ENCODE assay signal across 31 cellular contexts in genomic region chr5:174058433-174059122, GRCh38. TPM values are rescaled to one million over a fixed set of nuclear protein-coding genes. Genes with fewer than 3 reads are reported as not detected.
"Had no signal": no experiment of that assay in that cellular context is flagged by ENCODE, and none has a peak within 500 bp of the region (broad histone marks: within the 10 kb centered on the region; RNA-seq: fewer than 3 reads in every experiment).

No MANE protein-coding gene starts in this region.

- H3K4me2 ChIP-seq: PC-9, SK-N-SH had no signal

- H2AFZ ChIP-seq: PC-9 had no signal

- H3K4me3 ChIP-seq: PC-9, SJSA1 had no signal

- H3K9me2 ChIP-seq: SK-N-SH had no signal

- DNase-seq: Karpas-422, KG1, NCI-H1048, NCI-H1092 treated with DMSO at 0.1 percent for 48 hours, NCI-H1417 treated with DMSO at 0.1 percent for 48 hours, NCI-H1436 treated with DMSO at 0.1 percent for 48 hours, NCI-H1694 treated with DMSO at 0.1 percent for 48 hours, NCI-H187 treated with DMSO at 0.1 percent for 48 hours, NCI-H2029, NCI-H2081, NCI-H2171 treated with DMSO at 0.1 percent for 48 hours, NCI-H226, NCI-H446 treated with DMSO at 0.1 percent for 48 hours, NCI-H510A, NCI-H524, NCI-H526, NCI-H69, NCI-H748 treated with DMSO at 0.1 percent for 48 hours, NCI-H82, PC-9, Right ventricle myocardium superior, SHP77 treated with DMSO at 0.1 percent for 48 hours, SK-N-SH, SW 1271, T-helper 1 cell had no signal

- H3K4me1 ChIP-seq: SJSA1 had no signal

- ATAC-seq: Panc1 had no signal

- H3K9ac ChIP-seq: SK-N-SH had no signal

- H3K36me3 ChIP-seq: SJSA1 had no signal

- H3K9me3 ChIP-seq: SK-N-SH had no signal

- H3K27ac ChIP-seq: PC-9, SJSA1 had no signal

- H3K27me3 ChIP-seq: SJSA1 had no signal

RNA-seq across cellular contexts. Expression of gene NSG2, which starts 13.1 kb away (rescaled TPM):
- total RNA-seq: LHCN-M2, MCF 10A, OCI-LY7, PC-9, RPMI7951, SJSA1 had no signal
